In genomic region chr5:129069316-129069715, GRCh38 we compare ENCODE assay signal across 19 cellular contexts. TPM values are rescaled to one million over a fixed set of nuclear protein-coding genes. Genes with fewer than 3 reads are reported as not detected.
DNase-seq lines count a peak whose midpoint lies in the region; ATAC-seq and TF ChIP-seq lines count a peak whose summit lies in the region.
"Had no signal": no experiment of that assay in that cellular context is flagged by ENCODE, and none has a peak within 500 bp of the region (broad histone marks: within the 10 kb centered on the region; RNA-seq: fewer than 3 reads in every experiment).

No MANE protein-coding gene starts in this region.

- TF ChIP-seq CTCF in body of pancreas (IDR thresholded peaks at IDR 0.05) (no peak), left lung (IDR thresholded peaks at IDR 0.05) (no peak)

- H3K27ac ChIP-seq in body of pancreas (no peak overlapping the region), left lung (no peak overlapping the region)
- H3K27ac ChIP-seq: parathyroid adenoma, SK-N-MC, transverse colon had no signal

- ATAC-seq in GM19351 (IDR thresholded peaks at IDR 0.05; ENCODE audit: unreplicated experiment) (peak; percentile 62), HG02623 (IDR thresholded peaks at IDR 0.05; ENCODE audit: unreplicated experiment) (peak; percentile 78), HG03342 (IDR thresholded peaks at IDR 0.05; ENCODE audit: unreplicated experiment) (peak; percentile 80), body of pancreas (no peak), left lung (no peak)
- ATAC-seq: left colon; natural killer cell treated with Interleukin-12 subunit alpha and Interleukin-12 subunit beta and Interleukin-15 and Interleukin-18, amount 100 ng/mL, for 72 hours; sciatic nerve had no signal

- H3K4me3 ChIP-seq in body of pancreas (no peak overlapping the region), left lung (no peak overlapping the region)
- H3K4me3 ChIP-seq: HAP-1, SK-N-MC, transverse colon had no signal

- H3K4me1 ChIP-seq in body of pancreas, result no peaks in the 10 kb centered on the region
- no peaks in the 10 kb centered on the region for H3K4me1 ChIP-seq in left lung
- H3K4me1 ChIP-seq: HAP-1, parathyroid adenoma, transverse colon had no signal

- DNase-seq in body of pancreas (no peak), left lung (no peak)
- no peak for DNase-seq in activated CD4-positive, CD25-positive, alpha-beta regulatory T cell (lab: John Stamatoyannopoulos, UW)
- DNase-seq in activated naive CD4-positive, alpha-beta T cell (lab: John Stamatoyannopoulos, UW), result no peak
- DNase-seq: activated naive CD8-positive, alpha-beta T cell treated with anti-CD3 and anti-CD28 coated beads for 36 hours; EL; left colon; NCI-H1694; stimulated activated naive CD4-positive, alpha-beta T cell; T-helper 9 cell; transverse colon had no signal

- TF ChIP-seq POLR2A in body of pancreas (IDR thresholded peaks at IDR 0.05), result no peak

- no peaks in the 10 kb centered on the region for H3K9me3 ChIP-seq in body of pancreas
- H3K9me3 ChIP-seq in left lung, result no peaks in the 10 kb centered on the region
- H3K9me3 ChIP-seq: HAP-1, transverse colon had no signal

- intact Hi-C loops in body of pancreas (cut with DNase I), result no loop called here
- intact Hi-C loops in left lung (cut with DNase I), result no loop called here

- H3K27me3 ChIP-seq in body of pancreas (no peaks in the 10 kb centered on the region), left lung (peaks cover 0 to 3% of the 10 kb centered on the region in 2 donors)
- H3K27me3 ChIP-seq: transverse colon had no signal

- 80 to 88% methylated on average over 2 of the region's 2 CpGs for WGBS in body of pancreas, 2 donors

- H3K36me3 ChIP-seq in body of pancreas (replicated peaks in 1 of 2; ENCODE audit: insufficient read depth in 1 of 2, low read depth in 2 of 2) (no peaks in the 10 kb centered on the region), left lung (no peaks in the 10 kb centered on the region)
- H3K36me3 ChIP-seq: HAP-1, transverse colon had no signal

RNA-seq across cellular contexts. Expression of gene ISOC1, which starts 25.2 kb away (rescaled TPM):
- 10 to 100 TPM; 23.4 to 25.9 TPM for total RNA-seq in body of pancreas
- total RNA-seq in left lung, result 10 to 100 TPM; 22.7 to 27.1 TPM

Comparison
In these comparisons a context has a peak if more than half of its experiments do, and no peak if none do; other contexts are left out.
1. ATAC-seq: peak in GM19351 (single experiment), HG02623 (single experiment) and HG03342 (single experiment); none in body of pancreas (single experiment) and left lung (single experiment).